Comparison of ENCODE assay signal across 12 cellular contexts in genomic region chrX:6227445-6227820, GRCh38. TPM values are rescaled to one million over a fixed set of nuclear protein-coding genes. Genes with fewer than 3 reads are reported as not detected.
DNase-seq lines count a peak whose midpoint lies in the region; FAIRE-seq lines count a peak whose summit lies in the region.
"Had no signal": no experiment of that assay in that cellular context is flagged by ENCODE, and none has a peak within 500 bp of the region (broad histone marks: within the 10 kb centered on the region; RNA-seq: fewer than 3 reads in every experiment).

No MANE protein-coding gene starts in this region.

- no peaks in the 10 kb centered on the region for H3K36me3 ChIP-seq in muscle layer of duodenum (ENCODE audit: control insufficient read depth in 1 of 2, insufficient read depth in 2 of 2, low read length in 2 of 2)
- H3K36me3 ChIP-seq in thymus (ENCODE audit: control insufficient read depth, insufficient read depth), result no peaks in the 10 kb centered on the region
- no peaks in the 10 kb centered on the region for H3K36me3 ChIP-seq in small intestine (ENCODE audit: control insufficient read depth in 2 of 2, insufficient read depth in 2 of 2, low read length in 2 of 2)

- 2% methylated on average over 26 of the region's 26 CpGs for WGBS in thymus
- WGBS in small intestine, 3 donors, result 3 to 11% (median 6%) methylated on average over 22 to 26 of the region's 26 CpGs

- DNase-seq in NCI-H526 (lab: John Stamatoyannopoulos, UW) (peak; percentile 33 to 50), NCI-H526 treated with DMSO at 0.1 percent for 48 hours (lab: John Stamatoyannopoulos, UW) (no peak), cerebellum (ENCODE audit: low spot score) (peak; percentile 1), T-helper 9 cell (no peak), DMS 273 treated with DMSO at 0.1 percent for 48 hours (lab: John Stamatoyannopoulos, UW) (no peak), small intestine (no peak)
- DNase-seq: activated CD4-positive, alpha-beta T cell treated with anti-CD3 and anti-CD28 coated beads, Interleukin-2, amount 50 U/mL, for 4 hours; GDM1; occipital lobe had no signal

- H3K4me3 ChIP-seq in muscle layer of duodenum (ENCODE audit: low read depth in 1 of 2, low read length in 2 of 2), result peak overlapping the region; percentile 21 to 72
- peak overlapping the region; percentile 57 for H3K4me3 ChIP-seq in thymus (ENCODE audit: low read length)
- H3K4me3 ChIP-seq in small intestine (ENCODE audit: low read depth in 1 of 2, low read length in 2 of 2), result no peak overlapping the region

- H3K9me3 ChIP-seq in muscle layer of duodenum (ENCODE audit: control insufficient read depth in 1 of 2, low read length in 2 of 2), result no peaks in the 10 kb centered on the region
- no peaks in the 10 kb centered on the region for H3K9me3 ChIP-seq in thymus (ENCODE audit: control insufficient read depth)
- no peaks in the 10 kb centered on the region for H3K9me3 ChIP-seq in small intestine (ENCODE audit: control insufficient read depth, low read depth)

- H3K27ac ChIP-seq in muscle layer of duodenum (ENCODE audit: low read length) (no peak overlapping the region), thymus (ENCODE audit: low read depth) (no peak overlapping the region), small intestine (ENCODE audit: low read depth in 1 of 2, low read length in 1 of 2) (no peak overlapping the region)

- H3K27me3 ChIP-seq in muscle layer of duodenum (ENCODE audit: low read depth, low read length) (no peaks in the 10 kb centered on the region), thymus (ENCODE audit: control insufficient read depth, insufficient read depth) (no peaks in the 10 kb centered on the region), small intestine (ENCODE audit: control insufficient read depth in 2 of 2, insufficient read depth in 2 of 2, low read length in 2 of 2) (peaks cover 0 to 9% of the 10 kb centered on the region in 2 donors)

- peaks cover 0 to 10% of the 10 kb centered on the region in 2 donors for H3K4me1 ChIP-seq in muscle layer of duodenum (ENCODE audit: control insufficient read depth in 1 of 2, insufficient read depth in 2 of 2, low read length in 2 of 2)
- peaks cover 3% of the 10 kb centered on the region for H3K4me1 ChIP-seq in thymus (ENCODE audit: control insufficient read depth, insufficient read depth, low read length)
- H3K4me1 ChIP-seq in small intestine (ENCODE audit: control insufficient read depth in 2 of 2, insufficient read depth in 1 of 2, low read depth in 1 of 2, low read length in 1 of 2), result no peaks in the 10 kb centered on the region

- no peak for FAIRE-seq in small intestine (lab: Jason Lieb, UNC)
- FAIRE-seq: A204.1 had no signal

RNA-seq across cellular contexts. Expression of gene NLGN4X, which starts 1.2 kb away (rescaled TPM):
- 51.3 TPM for total RNA-seq in cerebellum
- polyA plus RNA-seq in thymus (1.3 TPM), small intestine (1 to 10 TPM in 1 of 3 donors, under 1 TPM in 1, not detected in 1; 0.27 to 1.3 TPM)

Comparison
In these comparisons a context has a peak if more than half of its experiments do, and no peak if none do; other contexts are left out.
1. DNase-seq: peak in NCI-H526 (2 of 2) and cerebellum (single experiment); none in NCI-H526 treated with DMSO at 0.1 percent for 48 hours (single experiment), T-helper 9 cell (single experiment), DMS 273 treated with DMSO at 0.1 percent for 48 hours (single experiment) and small intestine (single experiment).
2. H3K4me3 ChIP-seq: peak in muscle layer of duodenum (2 of 2) and thymus (single experiment); none in small intestine (0 of 2).